1 cellular context compared by ENCODE assay signal in genomic region chr11:83836883-83837654, GRCh38.
TF ChIP-seq lines count a peak whose summit lies in the region.

No MANE protein-coding gene starts in this region.

TF ChIP-seq in HepG2, 621 proteins besides CTCF, POLR2A, EP300 and RAD21 (continued from another document and continues in another):
- TF ChIP-seq IKZF5 (CRISPR knock-in tag; IDR thresholded peaks at IDR 0.05): 0 out of 2 replicates have a peak, but pooled peaks have one; percentile 28
- no peak for TF ChIP-seq ZNF329 (CRISPR knock-in tag; IDR thresholded peaks at IDR 0.05; ENCODE audit: low read depth)
- TF ChIP-seq FOXK2 (IDR thresholded peaks at IDR 0.05): no peak
- no peak for TF ChIP-seq ZHX1 (CRISPR knock-in tag; IDR thresholded peaks at IDR 0.05; ENCODE audit: low read depth)
- TF ChIP-seq POLR2AphosphoS5 (IDR thresholded peaks at IDR 0.05; ENCODE audit: low read depth, low read length): no peak
- no peak for TF ChIP-seq ZNF780A (CRISPR knock-in tag; IDR thresholded peaks at IDR 0.05)
- TF ChIP-seq IRF1 (CRISPR knock-in tag; IDR thresholded peaks at IDR 0.05; ENCODE audit: low read depth): no peak
- no peak for TF ChIP-seq ZZZ3 (CRISPR knock-in tag; IDR thresholded peaks at IDR 0.05; ENCODE audit: borderline replicate concordance)
- TF ChIP-seq MED1 (CRISPR knock-in tag; IDR thresholded peaks at IDR 0.05): no peak
- no peak for TF ChIP-seq KAT2B (IDR thresholded peaks at IDR 0.05; ENCODE audit: borderline replicate concordance, low read depth, low read length)
- TF ChIP-seq ZMYM4 (CRISPR knock-in tag; IDR thresholded peaks at IDR 0.05): peak; percentile 23; the same call in 1 of the 2 replicates
- no peak for TF ChIP-seq JUND (CRISPR knock-in tag; IDR thresholded peaks at IDR 0.05)
- TF ChIP-seq ELF4 (CRISPR knock-in tag; IDR thresholded peaks at IDR 0.05; ENCODE audit: borderline replicate concordance): no peak
- TF ChIP-seq ZFAT (CRISPR knock-in tag; conservative IDR thresholded peaks at IDR 0.05): no peak
- TF ChIP-seq KDM2A (CRISPR knock-in tag; IDR thresholded peaks at IDR 0.05; ENCODE audit: borderline replicate concordance, low read depth): peak; percentile 51; the same call in 1 of the 2 replicates
- TF ChIP-seq BHLHE40 (IDR thresholded peaks at IDR 0.05; ENCODE audit: low read length): no peak
- TF ChIP-seq NFE2L2 (IDR thresholded peaks at IDR 0.05; ENCODE audit: low read length): no peak
- TF ChIP-seq CHCHD3 (CRISPR knock-in tag; IDR thresholded peaks at IDR 0.05): no peak
- no peak for TF ChIP-seq ELF1 (CRISPR knock-in tag; IDR thresholded peaks at IDR 0.05)
- no peak for TF ChIP-seq ZNF207 (IDR thresholded peaks at IDR 0.05; ENCODE audit: borderline replicate concordance)
- TF ChIP-seq SMARCE1 (IDR thresholded peaks at IDR 0.05; ENCODE audit: borderline replicate concordance): no peak
- TF ChIP-seq ZBTB20 (CRISPR knock-in tag; IDR thresholded peaks at IDR 0.05; ENCODE audit: borderline replicate concordance, low read depth): no peak
- no peak for TF ChIP-seq PITX1 (CRISPR knock-in tag; IDR thresholded peaks at IDR 0.05)
- TF ChIP-seq EZH2 (conservative IDR thresholded peaks at IDR 0.05; ENCODE audit: low read depth, low read length): no peak
- TF ChIP-seq BRD4 (CRISPR knock-in tag; IDR thresholded peaks at IDR 0.05): no peak
- TF ChIP-seq ZNF800 (CRISPR knock-in tag; IDR thresholded peaks at IDR 0.05): no peak
- no peak for TF ChIP-seq BRCA1 (CRISPR knock-in tag; IDR thresholded peaks at IDR 0.05)
- no peak for TF ChIP-seq ZNF432 (CRISPR knock-in tag; IDR thresholded peaks at IDR 0.05; ENCODE audit: borderline replicate concordance)
- TF ChIP-seq CC2D1A (CRISPR knock-in tag; IDR thresholded peaks at IDR 0.05): no peak
- TF ChIP-seq PLRG1 (conservative IDR thresholded peaks at IDR 0.05): no peak
- TF ChIP-seq ZNF713 (CRISPR knock-in tag; IDR thresholded peaks at IDR 0.05): no peak
- no peak for TF ChIP-seq ZFP90 (CRISPR knock-in tag; IDR thresholded peaks at IDR 0.05; ENCODE audit: borderline replicate concordance)
- TF ChIP-seq HNF4A (CRISPR knock-in tag; IDR thresholded peaks at IDR 0.05): no peak
- no peak for TF ChIP-seq MTERF4 (CRISPR knock-in tag; IDR thresholded peaks at IDR 0.05)
- TF ChIP-seq ZNF660 (CRISPR knock-in tag; IDR thresholded peaks at IDR 0.05; ENCODE audit: borderline replicate concordance, low read depth): no peak
- no peak for TF ChIP-seq FIP1L1 (IDR thresholded peaks at IDR 0.05; ENCODE audit: borderline replicate concordance, insufficient read depth, low read depth, low read length)
- no peak for TF ChIP-seq CENPBD1 (CRISPR knock-in tag; IDR thresholded peaks at IDR 0.05; ENCODE audit: borderline replicate concordance, low read depth)
- no peak for TF ChIP-seq SETDB1 (CRISPR knock-in tag; IDR thresholded peaks at IDR 0.05; ENCODE audit: borderline replicate concordance)
- TF ChIP-seq ZNF318 (CRISPR knock-in tag; IDR thresholded peaks at IDR 0.05): no peak
- TF ChIP-seq ZNF468 (CRISPR knock-in tag; IDR thresholded peaks at IDR 0.05): no peak
- no peak; the same call in 1 of the 2 replicates for TF ChIP-seq ZNF331 (CRISPR knock-in tag; IDR thresholded peaks at IDR 0.05)
- TF ChIP-seq TEAD3 (CRISPR knock-in tag; optimal IDR thresholded peaks at IDR 0.05; ENCODE audit: borderline replicate concordance): peak; percentile 21
- TF ChIP-seq BATF2 (CRISPR knock-in tag; IDR thresholded peaks at IDR 0.05): no peak
- no peak for TF ChIP-seq ZNF761 (CRISPR knock-in tag; conservative IDR thresholded peaks at IDR 0.05)
- TF ChIP-seq HNRNPK (IDR thresholded peaks at IDR 0.05; ENCODE audit: low read depth, low read length, poor library complexity, severe bottlenecking): no peak
- no peak for TF ChIP-seq TBX3 (IDR thresholded peaks at IDR 0.05; ENCODE audit: borderline replicate concordance)
- no peak for TF ChIP-seq CBX5 (CRISPR knock-in tag; IDR thresholded peaks at IDR 0.05; ENCODE audit: borderline replicate concordance)
- no peak for TF ChIP-seq ZFP91 (CRISPR knock-in tag; IDR thresholded peaks at IDR 0.05; ENCODE audit: borderline replicate concordance)
- TF ChIP-seq KDM6A (CRISPR knock-in tag; IDR thresholded peaks at IDR 0.05; ENCODE audit: low read depth): no peak
